14 cellular contexts compared by ENCODE assay signal in genomic region chr5:155316310-155316709, GRCh38.
DNase-seq lines count a peak whose midpoint lies in the region; ATAC-seq and TF ChIP-seq lines count a peak whose summit lies in the region.
"Had no signal": no experiment of that assay in that cellular context is flagged by ENCODE, and none has a peak within 500 bp of the region (broad histone marks: within the 10 kb centered on the region; RNA-seq: fewer than 3 reads in every experiment).

No MANE protein-coding gene starts in this region.

- no CpG with 5 or more reads among the region's 7 CpGs for WGBS in trophoblast cell (ENCODE audit: extremely low coverage, insufficient coverage, insufficient read length)

- no peaks in the 10 kb centered on the region for H3K9me3 ChIP-seq in trophoblast cell (ENCODE audit: insufficient read depth, low read depth, low read length)
- H3K9me3 ChIP-seq: BLaER1 had no signal

- H3K36me3 Mint-ChIP-seq in GM23338 (ENCODE audit: low read depth) (no peaks in the 10 kb centered on the region), WTC11 (no peaks in the 10 kb centered on the region)
- H3K36me3 Mint-ChIP-seq in activated CD8-positive, alpha-beta T cell treated with anti-CD3 and anti-CD28 coated beads for 36 hours (ENCODE audit: low read depth) = no peaks in the 10 kb centered on the region
- H3K36me3 Mint-ChIP-seq: CD8-positive, alpha-beta memory T cell had no signal

- DNase-seq in GM23338 (ENCODE audit: low spot score) = no peak
- DNase-seq in WTC11 (ENCODE audit: low spot score) = no peak
- peak; percentile 31 for DNase-seq in iPS-NIHi11 (ENCODE audit: low spot score)
- DNase-seq in trophoblast cell = peak in 1 of 2 donors; percentile 22
- no peak for DNase-seq in activated CD8-positive, alpha-beta T cell treated with anti-CD3 and anti-CD28 coated beads for 36 hours
- no peak for DNase-seq in foreskin keratinocyte
- DNase-seq: 8988T; AML-193; CD8-positive, alpha-beta memory T cell; DMS53; IMR-90; KG1 had no signal

- H3F3A ChIP-seq in GM23338 (replicated peaks; ENCODE audit: low read depth) = no peaks in the 10 kb centered on the region

- no peak overlapping the region for H3K4ac ChIP-seq in trophoblast cell (ENCODE audit: low read depth, low read length)

- H3K4me1 Mint-ChIP-seq in GM23338 (no peaks in the 10 kb centered on the region), WTC11 (no peaks in the 10 kb centered on the region)
- no peaks in the 10 kb centered on the region for H3K4me1 Mint-ChIP-seq in activated CD8-positive, alpha-beta T cell treated with anti-CD3 and anti-CD28 coated beads for 36 hours (ENCODE audit: low read depth)
- H3K4me1 Mint-ChIP-seq: CD8-positive, alpha-beta memory T cell had no signal

- intact Hi-C loops in activated CD8-positive, alpha-beta T cell treated with anti-CD3 and anti-CD28 coated beads for 36 hours (cut with micrococcal nuclease) = no loop called here

- no peaks in the 10 kb centered on the region for H3K79me2 ChIP-seq in GM23338 (replicated peaks; ENCODE audit: insufficient read depth)
- no peaks in the 10 kb centered on the region for H3K79me2 ChIP-seq in trophoblast cell (ENCODE audit: control insufficient read depth, insufficient read depth, low read length, poor library complexity)

- H2AFZ ChIP-seq in GM23338 = no peak overlapping the region
- H2AFZ ChIP-seq in trophoblast cell (ENCODE audit: insufficient read depth, low read length, poor library complexity) = peak overlapping the region; percentile 43

- no peak overlapping the region for H3K23ac ChIP-seq in trophoblast cell (ENCODE audit: low read length)

- H3K36me3 ChIP-seq in GM23338 (ENCODE audit: insufficient read depth) (no peaks in the 10 kb centered on the region; the same call in 1 of the 2 replicates), trophoblast cell (ENCODE audit: control insufficient read depth in 1 of 2, insufficient read depth in 2 of 2, low read length in 2 of 2) (no peaks in the 10 kb centered on the region)
- H3K36me3 ChIP-seq: BLaER1 had no signal

- H3K27ac Mint-ChIP-seq in GM23338 (no peak overlapping the region), WTC11 (no peak overlapping the region)
- no peak overlapping the region for H3K27ac Mint-ChIP-seq in activated CD8-positive, alpha-beta T cell treated with anti-CD3 and anti-CD28 coated beads for 36 hours
- H3K27ac Mint-ChIP-seq: CD8-positive, alpha-beta memory T cell had no signal

- no peaks in the 10 kb centered on the region for H3K4me1 ChIP-seq in GM23338 (ENCODE audit: insufficient read depth)
- peaks cover 0 to 2% of the 10 kb centered on the region in 2 experiments for H3K4me1 ChIP-seq in trophoblast cell (ENCODE audit: control insufficient read depth in 1 of 2, insufficient read depth in 2 of 2, low read length in 2 of 2)
- H3K4me1 ChIP-seq in foreskin keratinocyte = peaks cover 5% of the 10 kb centered on the region
- H3K4me1 ChIP-seq: BLaER1 had no signal

- H3K9me3 Mint-ChIP-seq in GM23338 (no peaks in the 10 kb centered on the region), WTC11 (peaks cover 13% of the 10 kb centered on the region)
- peaks cover 2% of the 10 kb centered on the region for H3K9me3 Mint-ChIP-seq in activated CD8-positive, alpha-beta T cell treated with anti-CD3 and anti-CD28 coated beads for 36 hours

- H3K9ac ChIP-seq in trophoblast cell (ENCODE audit: low read length) = no peak overlapping the region
- H3K9ac ChIP-seq: BLaER1 had no signal

- POLR2A ChIA-PET in WTC11 (lab: Charles Lee) = no interaction called here
- POLR2A ChIA-PET in activated CD8-positive, alpha-beta T cell treated with anti-CD3 and anti-CD28 coated beads for 36 hours (lab: Charles Lee) = no interaction called here

- CTCF ChIA-PET in WTC11 (lab: Charles Lee) = no interaction called here
- CTCF ChIA-PET in activated CD8-positive, alpha-beta T cell treated with anti-CD3 and anti-CD28 coated beads for 36 hours (lab: Charles Lee) = no interaction called here

- no peak overlapping the region for H3K14ac ChIP-seq in trophoblast cell (ENCODE audit: low read length)

- H3K9me2 ChIP-seq in GM23338 (ENCODE audit: insufficient read depth) = 0 out of 2 replicates have a peak, but pooled peaks cover 3% of the 10 kb centered on the region

- H3K4me3 ChIP-seq in GM23338 (no peak overlapping the region), trophoblast cell (ENCODE audit: low read depth, low read length) (no peak overlapping the region)
- H3K4me3 ChIP-seq: BLaER1 had no signal

- H4K20me1 ChIP-seq in GM23338 (replicated peaks; ENCODE audit: insufficient read depth) = no peaks in the 10 kb centered on the region
- H4K20me1 ChIP-seq: BLaER1 had no signal

- no peak for TF ChIP-seq CTCF in GM23338 (conservative IDR thresholded peaks at IDR 0.05; ENCODE audit: low read depth in 2 of 2)
- TF ChIP-seq CTCF in WTC11 (IDR thresholded peaks at IDR 0.05) = no peak
- no peak for TF ChIP-seq CTCF in activated CD8-positive, alpha-beta T cell treated with anti-CD3 and anti-CD28 coated beads for 36 hours (IDR thresholded peaks at IDR 0.05)
- TF ChIP-seq CTCF in foreskin keratinocyte (conservative IDR thresholded peaks at IDR 0.05) = no peak

- H3K27me3 Mint-ChIP-seq in GM23338 (ENCODE audit: insufficient read depth, low read depth, poor library complexity) (no peaks in the 10 kb centered on the region), WTC11 (ENCODE audit: low read depth) (no peaks in the 10 kb centered on the region)
- no peaks in the 10 kb centered on the region for H3K27me3 Mint-ChIP-seq in activated CD8-positive, alpha-beta T cell treated with anti-CD3 and anti-CD28 coated beads for 36 hours

- H3K27ac ChIP-seq in GM23338 (ENCODE audit: low read depth) (no peak overlapping the region), trophoblast cell (ENCODE audit: low read depth, low read length) (no peak overlapping the region), foreskin keratinocyte (no peak overlapping the region)
- H3K27ac ChIP-seq: BLaER1 had no signal

- H4K12ac ChIP-seq in trophoblast cell (ENCODE audit: low read depth, low read length) = no peak overlapping the region

- no peak overlapping the region for H2BK120ac ChIP-seq in trophoblast cell (ENCODE audit: insufficient read depth, low read length, poor library complexity)

- peak; percentile 35; the same call in 2 of the 3 replicates for ATAC-seq in GM23338
- peak; percentile 55 for ATAC-seq in WTC11
- ATAC-seq in GM19035 (IDR thresholded peaks at IDR 0.05; ENCODE audit: unreplicated experiment) = no peak
- ATAC-seq in activated CD8-positive, alpha-beta T cell treated with anti-CD3 and anti-CD28 coated beads for 36 hours = no peak
- no peak for ATAC-seq in foreskin keratinocyte

- H3K79me1 ChIP-seq in trophoblast cell (ENCODE audit: low read length) = no peaks in the 10 kb centered on the region

- no peak overlapping the region for H2BK5ac ChIP-seq in trophoblast cell (ENCODE audit: low read depth, low read length, poor library complexity)

- no peak overlapping the region for H2BK12ac ChIP-seq in trophoblast cell (ENCODE audit: low read length)

- H4K8ac ChIP-seq in trophoblast cell (ENCODE audit: low read depth, low read length) = no peak overlapping the region

- no peak overlapping the region for H4K91ac ChIP-seq in trophoblast cell (ENCODE audit: low read depth, low read length)

- H2AK5ac ChIP-seq in trophoblast cell (ENCODE audit: low read length) = no peak overlapping the region

- H3K27me3 ChIP-seq in GM23338 (ENCODE audit: insufficient read depth) = no peaks in the 10 kb centered on the region
- H3K27me3 ChIP-seq in trophoblast cell (ENCODE audit: insufficient read depth, low read length) = no peaks in the 10 kb centered on the region
- H3K27me3 ChIP-seq in foreskin keratinocyte = no peaks in the 10 kb centered on the region
- H3K27me3 ChIP-seq: BLaER1 had no signal

- H3K18ac ChIP-seq in trophoblast cell (ENCODE audit: low read length) = no peak overlapping the region

- no peak overlapping the region for H3K4me3 Mint-ChIP-seq in GM23338
- no peak overlapping the region for H3K4me3 Mint-ChIP-seq in WTC11
- no peak overlapping the region for H3K4me3 Mint-ChIP-seq in activated CD8-positive, alpha-beta T cell treated with anti-CD3 and anti-CD28 coated beads for 36 hours
- H3K4me3 Mint-ChIP-seq: CD8-positive, alpha-beta memory T cell had no signal

- no peak overlapping the region for H3K4me2 ChIP-seq in GM23338
- H3K4me2 ChIP-seq in trophoblast cell (ENCODE audit: low read length) = no peak overlapping the region
- H3K4me2 ChIP-seq: BLaER1 had no signal

TF ChIP-seq in GM23338, 12 proteins besides CTCF, POLR2A, EP300 and RAD21:
- no peak for TF ChIP-seq STAT1 (IDR thresholded peaks at IDR 0.05; ENCODE audit: unreplicated experiment)
- no peak for TF ChIP-seq JUNB (IDR thresholded peaks at IDR 0.05; ENCODE audit: unreplicated experiment)
- TF ChIP-seq CREB1 (CRISPR knock-in tag; IDR thresholded peaks at IDR 0.05; ENCODE audit: low read depth) = no peak
- TF ChIP-seq EZH2 (IDR thresholded peaks at IDR 0.05; ENCODE audit: low read depth, unreplicated experiment) = no peak
- no peak for TF ChIP-seq POLR2AphosphoS5 (IDR thresholded peaks at IDR 0.05; ENCODE audit: low read depth)
- no peak for TF ChIP-seq EZH2phosphoT487 (IDR thresholded peaks at IDR 0.05; ENCODE audit: unreplicated experiment)
- TF ChIP-seq ZNF331 (CRISPR knock-in tag; IDR thresholded peaks at IDR 0.05; ENCODE audit: low read depth) = no peak
- TF ChIP-seq ZNF114 (CRISPR knock-in tag; IDR thresholded peaks at IDR 0.05) = no peak
- TF ChIP-seq NANOG (IDR thresholded peaks at IDR 0.05; ENCODE audit: borderline replicate concordance) = no peak

TF ChIP-seq in WTC11, 78 proteins besides CTCF, POLR2A, EP300 and RAD21:
- TF ChIP-seq USF1 (CRISPR knock-in tag; IDR thresholded peaks at IDR 0.05) = no peak
- TF ChIP-seq USF2 (CRISPR knock-in tag; IDR thresholded peaks at IDR 0.05) = 0 out of 2 replicates have a peak, but pooled peaks have one; percentile 16

Comparison
In these comparisons a context has a peak if more than half of its experiments do, and no peak if none do; other contexts are left out.
1. ATAC-seq: peak in GM23338 (single experiment) and WTC11 (single experiment); none in GM19035 (single experiment), activated CD8-positive, alpha-beta T cell treated with anti-CD3 and anti-CD28 coated beads for 36 hours (single experiment) and foreskin keratinocyte (single experiment).